Comparison of ENCODE assay signal across 7 cellular contexts in genomic region chr6:69796627-69797390, GRCh38.
DNase-seq lines count a peak whose midpoint lies in the region; ATAC-seq and TF ChIP-seq lines count a peak whose summit lies in the region.

Gene LMBRD1, minus strand, starts transcription at chr6:69797010. Its CDS starts 129 bp downstream, at chr6:69796881.

- in situ Hi-C loops in astrocyte of the spinal cord (cut with HindIII; ENCODE audit: low sequenced_read_pairs) = no loop called here

- H3K4me3 ChIP-seq in astrocyte of the spinal cord (ENCODE audit: low read depth, low read length) = peak within 1 kb of the TSS; percentile 63

- ATAC-seq in GM18511 (IDR thresholded peaks at IDR 0.05; ENCODE audit: unreplicated experiment) (peak; percentile 92), HG03039 (IDR thresholded peaks at IDR 0.05; ENCODE audit: unreplicated experiment) (peak; percentile 95)

- peak; percentile 93 for TF ChIP-seq CTCF in astrocyte of the spinal cord (IDR thresholded peaks at IDR 0.05; ENCODE audit: low read depth, low read length)

- DNase-seq in NCI-H2081 (lab: John Stamatoyannopoulos, UW) (peak; percentile 91 to 93), T1000 (lab: John Stamatoyannopoulos, UW) (peak; percentile 95), astrocyte of the spinal cord (ENCODE audit: low read depth, low spot score) (peak; percentile 96), hippocampal formation (lab: John Stamatoyannopoulos, UW) (peak; percentile 93 to 96), retina (peak; percentile 93)

Comparison
In these comparisons a context has a peak if more than half of its experiments do, and no peak if none do; other contexts are left out.
1. Peak in every context shown above with its lines: DNase-seq, ATAC-seq and H3K4me3 ChIP-seq.